ENCODE assay signal across 22 cellular contexts in genomic region chr3:51902361-51902760, GRCh38. TPM values are rescaled to one million over a fixed set of nuclear protein-coding genes. Genes with fewer than 3 reads are reported as not detected.
DNase-seq lines count a peak whose midpoint lies in the region; ATAC-seq, FAIRE-seq and TF ChIP-seq lines count a peak whose summit lies in the region.
"Not testable (repeated sequence)": the region's sequence is repeated elsewhere in the genome, so short reads cannot be mapped to it uniquely, and the experiment has no call there.
"Had no signal": no experiment of that assay in that cellular context is flagged by ENCODE, and none has a peak within 500 bp of the region (broad histone marks: within the 10 kb centered on the region; RNA-seq: fewer than 3 reads in every experiment).

No MANE protein-coding gene starts in this region.

- BruUV-seq in HCT116 (replicated peaks; lab: Mats Ljungman, UMichigan); mammary epithelial cell (replicated peaks; lab: Mats Ljungman, UMichigan): not testable (repeated sequence)

- TF ChIP-seq RAD21 in HCT116 (IDR thresholded peaks at IDR 0.05; ENCODE audit: low read depth) = not testable (repeated sequence)

- H3K4me3 ChIP-seq in HCT116 (replicated peaks in 1 of 2; ENCODE audit: low read depth in 1 of 2, low read length in 2 of 2) = peak overlapping the region in 1 of 2 experiments; percentile 16; a peak in 1 of 4 replicates
- not testable (repeated sequence) for H3K4me3 ChIP-seq in mammary epithelial cell (replicated peaks in 1 of 3; ENCODE audit: insufficient read depth in 1 of 3, low read depth in 2 of 3, low read length in 3 of 3); keratinocyte (ENCODE audit: control insufficient read depth in 2 of 3, extremely low read depth in 1 of 3, insufficient read depth in 2 of 3, low read depth in 1 of 3, low read length in 3 of 3)

- not testable (repeated sequence) for H3K79me2 ChIP-seq in HCT116 (ENCODE audit: insufficient read depth, low read length); mammary epithelial cell (ENCODE audit: insufficient read depth, low read length); keratinocyte (ENCODE audit: control insufficient read depth, insufficient read depth, low read length)

- H4K20me1 ChIP-seq in HCT116 (ENCODE audit: insufficient read depth); mammary epithelial cell (ENCODE audit: insufficient read depth, low read length); keratinocyte (ENCODE audit: control insufficient read depth, extremely low read depth, insufficient read depth, low read length): not testable (repeated sequence)

- H3K9me1 ChIP-seq in keratinocyte (ENCODE audit: control insufficient read depth, extremely low read depth, insufficient read depth, low read length) = not testable (repeated sequence)

- H3K27ac ChIP-seq in HCT116 (ENCODE audit: low read depth, low read length) (peak overlapping the region; percentile 28; the same call in 1 of the 2 replicates), keratinocyte (ENCODE audit: control insufficient read depth, insufficient read depth, low read length) (peak overlapping the region; percentile 56)
- not testable (repeated sequence) for H3K27ac ChIP-seq in mammary epithelial cell (ENCODE audit: insufficient read depth, low read depth, low read length)

- H3K36me3 ChIP-seq in HCT116 (ENCODE audit: control insufficient read depth in 1 of 2, insufficient read depth in 2 of 2, low read length in 2 of 2); mammary epithelial cell (ENCODE audit: insufficient read depth, low read length); keratinocyte (ENCODE audit: control insufficient read depth in 2 of 2, extremely low read depth in 1 of 2, insufficient read depth in 2 of 2, low read length in 2 of 2): not testable (repeated sequence)

- POLR2A ChIA-PET in HCT116 (lab: Charles Lee); activated CD4-positive, alpha-beta T cell treated with anti-CD3 and anti-CD28 coated beads for 36 hours (lab: Charles Lee): not testable (repeated sequence)

- dilution Hi-C loops in mammary epithelial cell (cut with HindIII; ENCODE audit: low sequenced_read_pairs); keratinocyte (cut with MboI; ENCODE audit: extremely low pct_ligation_motif_present, low sequenced_read_pairs): not testable (repeated sequence)

- in situ Hi-C loops in mammary epithelial cell (cut with MboI; ENCODE audit: low sequenced_read_pairs in 2 of 2) = not testable (repeated sequence)

- not testable (repeated sequence) for TF ChIP-seq POLR2A in HCT116 (IDR thresholded peaks at IDR 0.05; ENCODE audit: borderline replicate concordance, extremely low read depth, insufficient read depth, insufficient read length)

- not testable (repeated sequence) for H3K9me3 ChIP-seq in HCT116 (ENCODE audit: control insufficient read depth in 1 of 2, insufficient read depth in 1 of 2, low read depth in 1 of 2, low read length in 2 of 2); mammary epithelial cell (replicated peaks; ENCODE audit: insufficient read depth, low read length); keratinocyte (ENCODE audit: control insufficient read depth, low read depth, low read length)

- FAIRE-seq in keratinocyte (lab: Jason Lieb, UNC) = not testable (repeated sequence)

- peak overlapping the region; percentile 80 for H2AFZ ChIP-seq in HCT116 (ENCODE audit: low read depth, low read length, poor library complexity, severe bottlenecking)
- H2AFZ ChIP-seq in mammary epithelial cell (ENCODE audit: low read depth, low read length); keratinocyte (ENCODE audit: control insufficient read depth, low read length): not testable (repeated sequence)

- H3K9me2 ChIP-seq in HCT116 (ENCODE audit: insufficient read depth) = not testable (repeated sequence)

- intact Hi-C loops in HCT116 (cut with micrococcal nuclease); activated CD4-positive, alpha-beta T cell treated with anti-CD3 and anti-CD28 coated beads for 36 hours (cut with DNase I, micrococcal nuclease); activated T-helper 1 cell treated with anti-CD3 and anti-CD28 coated beads, Interleukin-12 subunit alpha, Interleukin-12 subunit beta, Interleukin-2, Interleukin-4 antibody, amounts not matched to agents 30 ng/mL and 10 ng/mL and 1 ng/mL, durations not matched to agents 14 hours and 24 hours and 36 hours (cut with micrococcal nuclease); mammary epithelial cell (cut with micrococcal nuclease): not testable (repeated sequence)

- H3K27ac Mint-ChIP-seq in activated CD4-positive, alpha-beta T cell treated with anti-CD3 and anti-CD28 coated beads for 36 hours = not testable (repeated sequence)
- peak overlapping the region; percentile 12 for H3K27ac Mint-ChIP-seq in activated T-helper 1 cell treated with anti-CD3 and anti-CD28 coated beads, Interleukin-12 subunit alpha, Interleukin-12 subunit beta, Interleukin-2, Interleukin-4 antibody, amounts not matched to agents 30 ng/mL and 10 ng/mL and 1 ng/mL, durations not matched to agents 14 hours and 24 hours and 36 hours

- peaks cover 13% of the 10 kb centered on the region for H3K4me1 Mint-ChIP-seq in activated CD4-positive, alpha-beta T cell treated with anti-CD3 and anti-CD28 coated beads for 36 hours
- not testable (repeated sequence) for H3K4me1 Mint-ChIP-seq in activated T-helper 1 cell treated with anti-CD3 and anti-CD28 coated beads, Interleukin-12 subunit alpha, Interleukin-12 subunit beta, Interleukin-2, Interleukin-4 antibody, amounts not matched to agents 30 ng/mL and 10 ng/mL and 1 ng/mL, durations not matched to agents 14 hours and 24 hours and 36 hours (ENCODE audit: low read depth)

- peaks cover 23% of the 10 kb centered on the region for H3K27me3 Mint-ChIP-seq in activated CD4-positive, alpha-beta T cell treated with anti-CD3 and anti-CD28 coated beads for 36 hours
- H3K27me3 Mint-ChIP-seq in activated T-helper 1 cell treated with anti-CD3 and anti-CD28 coated beads, Interleukin-12 subunit alpha, Interleukin-12 subunit beta, Interleukin-2, Interleukin-4 antibody, amounts not matched to agents 30 ng/mL and 10 ng/mL and 1 ng/mL, durations not matched to agents 14 hours and 24 hours and 36 hours (ENCODE audit: insufficient read depth) = not testable (repeated sequence)

- H3K9me3 Mint-ChIP-seq in activated CD4-positive, alpha-beta T cell treated with anti-CD3 and anti-CD28 coated beads for 36 hours (ENCODE audit: low read depth) = not testable (repeated sequence)
- peaks cover 11% of the 10 kb centered on the region for H3K9me3 Mint-ChIP-seq in activated T-helper 1 cell treated with anti-CD3 and anti-CD28 coated beads, Interleukin-12 subunit alpha, Interleukin-12 subunit beta, Interleukin-2, Interleukin-4 antibody, amounts not matched to agents 30 ng/mL and 10 ng/mL and 1 ng/mL, durations not matched to agents 14 hours and 24 hours and 36 hours

- peak overlapping the region; percentile 66 for H3K4me2 ChIP-seq in HCT116 (ENCODE audit: low read length)
- not testable (repeated sequence) for H3K4me2 ChIP-seq in mammary epithelial cell (ENCODE audit: insufficient read depth, low read depth, low read length); keratinocyte (ENCODE audit: control insufficient read depth, extremely low read depth, insufficient read depth, low read depth, low read length)

- not testable (repeated sequence) for H3K36me3 Mint-ChIP-seq in activated CD4-positive, alpha-beta T cell treated with anti-CD3 and anti-CD28 coated beads for 36 hours (ENCODE audit: low read depth); activated T-helper 1 cell treated with anti-CD3 and anti-CD28 coated beads, Interleukin-12 subunit alpha, Interleukin-12 subunit beta, Interleukin-2, Interleukin-4 antibody, amounts not matched to agents 30 ng/mL and 10 ng/mL and 1 ng/mL, durations not matched to agents 14 hours and 24 hours and 36 hours (ENCODE audit: low read depth)

- RAD21 ChIA-PET in HCT116 (lab: Charles Lee; ENCODE audit: low non-redundant PET in 1 of 2, low total read pairs in 2 of 2, uncharacterized antibody in 2 of 2, unreplicated experiment in 2 of 2) = not testable (repeated sequence)

- peak overlapping the region; percentile 3 for H3K4me3 Mint-ChIP-seq in activated CD4-positive, alpha-beta T cell treated with anti-CD3 and anti-CD28 coated beads for 36 hours
- not testable (repeated sequence) for H3K4me3 Mint-ChIP-seq in activated T-helper 1 cell treated with anti-CD3 and anti-CD28 coated beads, Interleukin-12 subunit alpha, Interleukin-12 subunit beta, Interleukin-2, Interleukin-4 antibody, amounts not matched to agents 30 ng/mL and 10 ng/mL and 1 ng/mL, durations not matched to agents 14 hours and 24 hours and 36 hours

- ATAC-seq in HCT116 = peak; percentile 71
- ATAC-seq in activated CD4-positive, alpha-beta T cell treated with anti-CD3 and anti-CD28 coated beads for 36 hours = peak; percentile 71

- not testable (repeated sequence) for TF ChIP-seq CTCF in HCT116 (IDR thresholded peaks at IDR 0.05 in 2 of 3, conservative IDR thresholded peaks at IDR 0.05 in 1 of 3; ENCODE audit: borderline replicate concordance in 1 of 3, insufficient read depth in 1 of 3, low read depth in 2 of 3, low read length in 2 of 3); mammary epithelial cell (conservative IDR thresholded peaks at IDR 0.05 in 1 of 2, IDR thresholded peaks at IDR 0.05 in 1 of 2; ENCODE audit: extremely low read depth in 1 of 2, insufficient read depth in 1 of 2, low read depth in 1 of 2, low read length in 2 of 2); keratinocyte (optimal IDR thresholded peaks at IDR 0.05 in 1 of 3, IDR thresholded peaks at IDR 0.05 in 1 of 3, conservative IDR thresholded peaks at IDR 0.05 in 1 of 3; ENCODE audit: extremely low read depth in 1 of 3, insufficient read depth in 2 of 3, low read length in 3 of 3)

- peaks cover 7 to 38% of the 10 kb centered on the region in 2 experiments for H3K4me1 ChIP-seq in HCT116 (ENCODE audit: control insufficient read depth in 1 of 2, insufficient read depth in 2 of 2, low read length in 2 of 2)
- not testable (repeated sequence) for H3K4me1 ChIP-seq in mammary epithelial cell (ENCODE audit: insufficient read depth, low read length); keratinocyte (ENCODE audit: control insufficient read depth, extremely low read depth, insufficient read depth, low read length)

- DNase-seq in HCT116 (ENCODE audit: low read depth, low spot score) (peak; percentile 85), NCI-H748 (lab: John Stamatoyannopoulos, UW; ENCODE audit: unreplicated experiment) (peak; percentile 21), mammary epithelial cell (peak; percentile 88), keratinocyte (ENCODE audit: low read depth, low spot score) (peak; percentile 49), ureter (ENCODE audit: low spot score) (peak; percentile 60)
- DNase-seq in activated CD4-positive, alpha-beta T cell treated with anti-CD3 and anti-CD28 coated beads for 36 hours = peak; percentile 67
- not testable (repeated sequence) for DNase-seq in activated T-helper 1 cell treated with anti-CD3 and anti-CD28 coated beads, Interleukin-12 subunit alpha, Interleukin-12 subunit beta, Interleukin-2, Interleukin-4 antibody, amounts not matched to agents 30 ng/mL and 10 ng/mL and 1 ng/mL, durations not matched to agents 14 hours and 24 hours and 36 hours (ENCODE audit: low spot score)
- DNase-seq in stimulated activated CD4-positive, alpha-beta T cell treated with anti-CD3 and anti-CD28 coated beads, Interleukin-2, amount 100 ng/mL, for 24 hours = peak; percentile 33 to 35

- not testable (repeated sequence) for H3K27me3 ChIP-seq in HCT116 (ENCODE audit: insufficient read depth, low read length); mammary epithelial cell (ENCODE audit: insufficient read depth, low read length); keratinocyte (ENCODE audit: control insufficient read depth, extremely low read depth, insufficient read depth, low read length)

- CTCF ChIA-PET in HCT116 (lab: Charles Lee) = interaction anchor here (1.0 kb wide), 1 partner anchor 39 kb away, joined by 3 read pairs; the partner anchor contains the start of gene RRP9
- CTCF ChIA-PET in activated CD4-positive, alpha-beta T cell treated with anti-CD3 and anti-CD28 coated beads for 36 hours (lab: Charles Lee); mammary epithelial cell (lab: Charles Lee; ENCODE audit: low non-redundant PET): not testable (repeated sequence)

- 0 out of 2 replicates have a peak overlapping the region, but pooled peaks have one; percentile 10 for H3K9ac ChIP-seq in HCT116 (ENCODE audit: low read length)
- not testable (repeated sequence) for H3K9ac ChIP-seq in mammary epithelial cell (ENCODE audit: insufficient read depth, low read length); keratinocyte (ENCODE audit: control insufficient read depth, extremely low read depth, insufficient read depth, low read length)

- 4% methylated on average over 5 of the region's 7 CpGs for whole genome bisulfite sequencing in mammary epithelial cell (ENCODE audit: low coverage, missing lambda C conversion rate)

RNA-seq across cellular contexts. Expression of gene IQCF1, which starts 0.8 kb away (rescaled TPM):
- 0.66 TPM for total RNA-seq in HCT116 (2021; ENCODE audit: unreplicated experiment)
- 0.96 and 1.3 TPM in 2 replicates for polyA plus RNA-seq in HCT116 (2012)
- not detected for total RNA-seq in activated CD4-positive, alpha-beta T cell treated with anti-CD3 and anti-CD28 coated beads for 36 hours
- not detected in 2 replicates for total RNA-seq in activated T-helper 1 cell treated with anti-CD3 and anti-CD28 coated beads, Interleukin-12 subunit alpha, Interleukin-12 subunit beta, Interleukin-2, Interleukin-4 antibody, amounts not matched to agents 30 ng/mL and 10 ng/mL and 1 ng/mL, durations not matched to agents 14 hours and 24 hours and 36 hours
- not detected for total RNA-seq in mammary epithelial cell
- polyA plus RNA-seq in mammary epithelial cell = 0.17 TPM
- polyA minus RNA-seq in mammary epithelial cell = not detected
- 0.12 TPM in 1 of 3 replicates, not detected in the others for polyA plus RNA-seq in keratinocyte
- 0.62 TPM for polyA plus RNA-seq in keratinocyte (2011; ENCODE audit: low read depth)
- polyA plus RNA-seq in keratinocyte (2011; cell fraction: cytosol; rRNA removed) = not detected in 2 replicates
- polyA plus RNA-seq in keratinocyte (2011; cell fraction: nucleus; rRNA removed) = 0.43 and 0.64 TPM in 2 replicates
- polyA plus RNA-seq in keratinocyte (2012; ENCODE audit: low replicate concordance) = not detected in 2 replicates
- 0.35 TPM in 1 of 3 replicates, not detected in the others for polyA minus RNA-seq in keratinocyte
- polyA minus RNA-seq in keratinocyte (2011; cell fraction: cytosol; rRNA and poly(A)+ RNA removed) = not detected
- not detected in 2 replicates for polyA minus RNA-seq in keratinocyte (2011; cell fraction: nucleus; rRNA and poly(A)+ RNA removed)
- total RNA-seq in ureter = not detected
- total RNA-seq: activated naive CD8-positive, alpha-beta T cell treated with anti-CD3 and anti-CD28 coated beads, Interleukin-2, amount 10 ng/mL, durations not matched to agents 7 days and 5 days; Caco-2; dermis microvascular lymphatic vessel endothelial cell; glomerular endothelial cell; GM12878; H9; lower leg skin; natural killer cell; occipital lobe; psoas muscle; RPMI7951; SJSA1; T-cell; uterus had no signal
- polyA plus RNA-seq: GM12878, psoas muscle had no signal

RNA-seq across cellular contexts. Expression of gene IQCF5, which starts 27.0 kb away (rescaled TPM):
- total RNA-seq in HCT116 (2021; ENCODE audit: unreplicated experiment) = not detected
- not detected in 2 replicates for polyA plus RNA-seq in HCT116 (2012)
- not detected for total RNA-seq in activated CD4-positive, alpha-beta T cell treated with anti-CD3 and anti-CD28 coated beads for 36 hours
- not detected in 2 replicates for total RNA-seq in activated T-helper 1 cell treated with anti-CD3 and anti-CD28 coated beads, Interleukin-12 subunit alpha, Interleukin-12 subunit beta, Interleukin-2, Interleukin-4 antibody, amounts not matched to agents 30 ng/mL and 10 ng/mL and 1 ng/mL, durations not matched to agents 14 hours and 24 hours and 36 hours
- total RNA-seq in mammary epithelial cell = not detected
- not detected for polyA plus RNA-seq in mammary epithelial cell
- polyA minus RNA-seq in mammary epithelial cell = not detected
- polyA plus RNA-seq in keratinocyte = not detected in 3 replicates
- not detected for polyA plus RNA-seq in keratinocyte (2011; ENCODE audit: low read depth)
- polyA plus RNA-seq in keratinocyte (2011; cell fraction: cytosol; rRNA removed) = not detected in 2 replicates
- polyA plus RNA-seq in keratinocyte (2011; cell fraction: nucleus; rRNA removed) = not detected in 2 replicates
- not detected in 2 replicates for polyA plus RNA-seq in keratinocyte (2012; ENCODE audit: low replicate concordance)
- polyA minus RNA-seq in keratinocyte = not detected in 3 replicates
- not detected for polyA minus RNA-seq in keratinocyte (2011; cell fraction: cytosol; rRNA and poly(A)+ RNA removed)
- polyA minus RNA-seq in keratinocyte (2011; cell fraction: nucleus; rRNA and poly(A)+ RNA removed) = not detected in 2 replicates
- total RNA-seq in ureter = not detected
- total RNA-seq: activated naive CD8-positive, alpha-beta T cell treated with anti-CD3 and anti-CD28 coated beads, Interleukin-2, amount 10 ng/mL, durations not matched to agents 7 days and 5 days; Caco-2; dermis microvascular lymphatic vessel endothelial cell; glomerular endothelial cell; GM12878; H9; lower leg skin; natural killer cell; occipital lobe; psoas muscle; RPMI7951; SJSA1; T-cell; uterus had no signal
- polyA plus RNA-seq: GM12878, psoas muscle had no signal

RNA-seq across cellular contexts. Expression of gene RRP9, which starts 39.3 kb away (rescaled TPM):
- total RNA-seq in HCT116 (2021; ENCODE audit: unreplicated experiment) = 71.3 TPM
- 54.7 and 62.5 TPM in 2 replicates for polyA plus RNA-seq in HCT116 (2012)
- total RNA-seq in activated CD4-positive, alpha-beta T cell treated with anti-CD3 and anti-CD28 coated beads for 36 hours = 10 to 100 TPM; 38.2 to 39.3 TPM
- 91.8 and 93.1 TPM in 2 replicates for total RNA-seq in activated T-helper 1 cell treated with anti-CD3 and anti-CD28 coated beads, Interleukin-12 subunit alpha, Interleukin-12 subunit beta, Interleukin-2, Interleukin-4 antibody, amounts not matched to agents 30 ng/mL and 10 ng/mL and 1 ng/mL, durations not matched to agents 14 hours and 24 hours and 36 hours
- 10 to 100 TPM; 22.3 to 44.5 TPM for total RNA-seq in mammary epithelial cell
- polyA plus RNA-seq in mammary epithelial cell = 42.5 TPM
- polyA minus RNA-seq in mammary epithelial cell = 39.6 TPM
- 21.8 to 34.5 TPM (median 23.8 TPM) in 3 replicates for polyA plus RNA-seq in keratinocyte
- 4.8 TPM for polyA plus RNA-seq in keratinocyte (2011; ENCODE audit: low read depth)
- 16.2 and 26.1 TPM in 2 replicates for polyA plus RNA-seq in keratinocyte (2011; cell fraction: cytosol; rRNA removed)
- 29.1 and 32.2 TPM in 2 replicates for polyA plus RNA-seq in keratinocyte (2011; cell fraction: nucleus; rRNA removed)
- polyA plus RNA-seq in keratinocyte (2012; ENCODE audit: low replicate concordance) = 23.8 and 37.5 TPM in 2 replicates
- 19.5 to 38.0 TPM (median 28.8 TPM) in 3 replicates for polyA minus RNA-seq in keratinocyte
- polyA minus RNA-seq in keratinocyte (2011; cell fraction: cytosol; rRNA and poly(A)+ RNA removed) = 29.4 TPM
- polyA minus RNA-seq in keratinocyte (2011; cell fraction: nucleus; rRNA and poly(A)+ RNA removed) = 11.5 and 12.6 TPM in 2 replicates
- 28.2 TPM for total RNA-seq in ureter

RNA-seq across cellular contexts. Expression of gene PARP3, which starts 39.8 kb away (rescaled TPM):
- 17.5 TPM for total RNA-seq in HCT116 (2021; ENCODE audit: unreplicated experiment)
- polyA plus RNA-seq in HCT116 (2012) = 22.8 and 26.5 TPM in 2 replicates
- 10 to 100 TPM; 10.6 to 12.2 TPM for total RNA-seq in activated CD4-positive, alpha-beta T cell treated with anti-CD3 and anti-CD28 coated beads for 36 hours
- total RNA-seq in activated T-helper 1 cell treated with anti-CD3 and anti-CD28 coated beads, Interleukin-12 subunit alpha, Interleukin-12 subunit beta, Interleukin-2, Interleukin-4 antibody, amounts not matched to agents 30 ng/mL and 10 ng/mL and 1 ng/mL, durations not matched to agents 14 hours and 24 hours and 36 hours = 13.4 and 14.5 TPM in 2 replicates
- 10 to 100 TPM; 16.1 to 19.7 TPM for total RNA-seq in mammary epithelial cell
- 8.7 TPM for polyA plus RNA-seq in mammary epithelial cell
- 5.4 TPM for polyA minus RNA-seq in mammary epithelial cell
- polyA plus RNA-seq in keratinocyte = 5.4 to 9.3 TPM (median 6.4 TPM) in 3 replicates
- 8.7 TPM for polyA plus RNA-seq in keratinocyte (2011; ENCODE audit: low read depth)
- 4.2 and 7.5 TPM in 2 replicates for polyA plus RNA-seq in keratinocyte (2011; cell fraction: cytosol; rRNA removed)
- polyA plus RNA-seq in keratinocyte (2011; cell fraction: nucleus; rRNA removed) = 20.0 and 26.4 TPM in 2 replicates
- 4.7 and 7.1 TPM in 2 replicates for polyA plus RNA-seq in keratinocyte (2012; ENCODE audit: low replicate concordance)
- polyA minus RNA-seq in keratinocyte = 4.7 to 5.9 TPM (median 5.3 TPM) in 3 replicates
- 23.0 TPM for polyA minus RNA-seq in keratinocyte (2011; cell fraction: cytosol; rRNA and poly(A)+ RNA removed)
- 4.9 TPM in 2 replicates for polyA minus RNA-seq in keratinocyte (2011; cell fraction: nucleus; rRNA and poly(A)+ RNA removed)
- 48.5 TPM for total RNA-seq in ureter

RNA-seq across cellular contexts. Expression of gene IQCF2, which starts 40.9 kb away (rescaled TPM):
- total RNA-seq in HCT116 (2021; ENCODE audit: unreplicated experiment) (not detected), mammary epithelial cell (not detected), ureter (not detected)
- polyA plus RNA-seq in HCT116 (2012) = not detected in 2 replicates
- not detected for total RNA-seq in activated CD4-positive, alpha-beta T cell treated with anti-CD3 and anti-CD28 coated beads for 36 hours
- not detected in 2 replicates for total RNA-seq in activated T-helper 1 cell treated with anti-CD3 and anti-CD28 coated beads, Interleukin-12 subunit alpha, Interleukin-12 subunit beta, Interleukin-2, Interleukin-4 antibody, amounts not matched to agents 30 ng/mL and 10 ng/mL and 1 ng/mL, durations not matched to agents 14 hours and 24 hours and 36 hours
- polyA plus RNA-seq in mammary epithelial cell (not detected), keratinocyte (not detected in 3 replicates)
- polyA minus RNA-seq in mammary epithelial cell (not detected), keratinocyte (not detected in 3 replicates)
- not detected for polyA plus RNA-seq in keratinocyte (2011; ENCODE audit: low read depth)
- polyA plus RNA-seq in keratinocyte (2011; cell fraction: cytosol; rRNA removed) = not detected in 2 replicates
- polyA plus RNA-seq in keratinocyte (2011; cell fraction: nucleus; rRNA removed) = not detected in 2 replicates
- polyA plus RNA-seq in keratinocyte (2012; ENCODE audit: low replicate concordance) = not detected in 2 replicates
- not detected for polyA minus RNA-seq in keratinocyte (2011; cell fraction: cytosol; rRNA and poly(A)+ RNA removed)
- not detected in 2 replicates for polyA minus RNA-seq in keratinocyte (2011; cell fraction: nucleus; rRNA and poly(A)+ RNA removed)
- total RNA-seq: activated naive CD8-positive, alpha-beta T cell treated with anti-CD3 and anti-CD28 coated beads, Interleukin-2, amount 10 ng/mL, durations not matched to agents 7 days and 5 days; Caco-2; dermis microvascular lymphatic vessel endothelial cell; glomerular endothelial cell; GM12878; H9; lower leg skin; natural killer cell; occipital lobe; psoas muscle; RPMI7951; SJSA1; T-cell; uterus had no signal
- polyA plus RNA-seq: GM12878, psoas muscle had no signal
